Comparison of ENCODE assay signal across 1 cellular context in the genomic region with DNA sequence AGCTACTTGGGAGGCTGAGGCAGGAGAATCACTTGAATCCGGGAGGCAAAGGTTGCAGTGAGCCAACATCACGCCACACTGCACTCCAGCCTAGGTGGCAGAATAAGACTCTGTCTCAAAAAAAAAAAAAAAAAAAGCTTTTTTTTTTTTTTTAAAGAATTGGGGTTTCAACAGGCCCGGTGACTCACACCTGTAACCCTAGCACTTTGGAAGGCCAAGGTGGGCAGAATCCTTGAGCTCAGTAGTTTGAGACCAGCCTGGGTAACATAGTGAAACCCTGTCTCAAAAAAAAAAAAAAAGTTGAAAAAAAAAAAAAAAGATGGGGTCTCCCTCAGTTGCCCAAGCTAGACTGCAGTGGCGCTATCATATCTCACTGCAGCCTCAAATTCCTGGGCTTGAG.
TF ChIP-seq lines count a peak whose summit lies in the region.

No MANE protein-coding gene starts in this region.

TF ChIP-seq in HepG2, 621 proteins besides CTCF, POLR2A, EP300 and RAD21:
- TF ChIP-seq, protein P1, sequence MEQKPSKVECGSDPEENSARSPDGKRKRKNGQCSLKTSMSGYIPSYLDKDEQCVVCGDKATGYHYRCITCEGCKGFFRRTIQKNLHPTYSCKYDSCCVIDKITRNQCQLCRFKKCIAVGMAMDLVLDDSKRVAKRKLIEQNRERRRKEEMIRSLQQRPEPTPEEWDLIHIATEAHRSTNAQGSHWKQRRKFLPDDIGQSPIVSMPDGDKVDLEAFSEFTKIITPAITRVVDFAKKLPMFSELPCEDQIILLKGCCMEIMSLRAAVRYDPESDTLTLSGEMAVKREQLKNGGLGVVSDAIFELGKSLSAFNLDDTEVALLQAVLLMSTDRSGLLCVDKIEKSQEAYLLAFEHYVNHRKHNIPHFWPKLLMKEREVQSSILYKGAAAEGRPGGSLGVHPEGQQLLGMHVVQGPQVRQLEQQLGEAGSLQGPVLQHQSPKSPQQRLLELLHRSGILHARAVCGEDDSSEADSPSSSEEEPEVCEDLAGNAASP (CRISPR knock-in tag; IDR thresholded peaks at IDR 0.05; ENCODE audit: borderline replicate concordance) = no peak
- no peak for TF ChIP-seq ZNF431 (CRISPR knock-in tag; IDR thresholded peaks at IDR 0.05; ENCODE audit: borderline replicate concordance, low read depth)
TF ChIP-seq in HepG2: peak in this region for 0.
